In genomic region chr19:45485301-45486077, GRCh38 we compare ENCODE assay signal across 8 cellular contexts. TPM values are rescaled to one million over a fixed set of nuclear protein-coding genes. Genes with fewer than 3 reads are reported as not detected.
DNase-seq lines count a peak whose midpoint lies in the region; ATAC-seq and TF ChIP-seq lines count a peak whose summit lies in the region.

No MANE protein-coding gene starts in this region.

- H3K27ac Mint-ChIP-seq in endothelial cell (ENCODE audit: unreplicated experiment), result peak overlapping the region; percentile 77

- H3K9me3 Mint-ChIP-seq in endothelial cell (ENCODE audit: unreplicated experiment), result no peaks in the 10 kb centered on the region

- DNase-seq in D341Med (ENCODE audit: low spot score) (peak; percentile 93), NOMO-1 treated with dmso at 0.1 percent for 144 hours (lab: John Stamatoyannopoulos, UW; ENCODE audit: unreplicated experiment) (peak; percentile 84), endothelial cell (ENCODE audit: low spot score) (peak; percentile 99), middle frontal gyrus (ENCODE audit: extremely low spot score, low spot score) (peak; percentile 95)
- DNase-seq in activated CD8-positive, alpha-beta memory T cell treated with anti-CD3 and anti-CD28 coated beads, Interleukin-2, amount 50 U/mL, for 24 hours (ENCODE audit: extremely low read depth), result peak; percentile 95
- peak; percentile 90 to 96 for DNase-seq in stimulated activated CD8-positive, alpha-beta memory T cell treated with anti-CD3 and anti-CD28 coated beads, Interleukin-2, amount 100 ng/mL, for 1 hour (ENCODE audit: low read depth in 2 of 2)

- peaks cover 3% of the 10 kb centered on the region for H3K4me1 Mint-ChIP-seq in endothelial cell (ENCODE audit: unreplicated experiment)

- 0 out of 2 replicates have a peak, but pooled peaks cover 9% of the 10 kb centered on the region for H3K36me3 ChIP-seq in HUES48 (ENCODE audit: control insufficient read depth, insufficient read depth, low read length)

- H3K4me3 ChIP-seq in HUES48 (ENCODE audit: low read depth, low read length), result peak overlapping the region; percentile 62

- H3K27me3 Mint-ChIP-seq in endothelial cell (ENCODE audit: unreplicated experiment), result peaks cover 10% of the 10 kb centered on the region

- peak overlapping the region; percentile 83 for H3K27ac ChIP-seq in HUES48 (ENCODE audit: low read depth, low read length)

- H3K9ac ChIP-seq in HUES48 (ENCODE audit: low read depth, low read length), result no peak overlapping the region

- no peaks in the 10 kb centered on the region for H3K36me3 Mint-ChIP-seq in endothelial cell (ENCODE audit: low read depth, unreplicated experiment)

- TF ChIP-seq CTCF in endothelial cell (IDR thresholded peaks at IDR 0.05; ENCODE audit: unreplicated experiment), result peak; percentile 92

- peaks cover 3% of the 10 kb centered on the region for H3K4me1 ChIP-seq in HUES48 (ENCODE audit: control insufficient read depth, insufficient read depth, low read length)

- no peaks in the 10 kb centered on the region for H3K9me3 ChIP-seq in HUES48 (ENCODE audit: control insufficient read depth, insufficient read depth, low read length)

- H3K4me3 Mint-ChIP-seq in endothelial cell (ENCODE audit: unreplicated experiment), result peak overlapping the region; percentile 92

- no peaks in the 10 kb centered on the region for H3K27me3 ChIP-seq in HUES48 (ENCODE audit: control insufficient read depth, insufficient read depth, low read length)

- ATAC-seq in GM21390 (IDR thresholded peaks at IDR 0.05; ENCODE audit: unreplicated experiment), result peak; percentile 96

RNA-seq across cellular contexts. Expression of gene RTN2, which starts 11.4 kb away (rescaled TPM):
- 25.3 TPM for total RNA-seq in endothelial cell (ENCODE audit: unreplicated experiment)

RNA-seq across cellular contexts. Expression of gene PPM1N, which starts 12.8 kb away (rescaled TPM):
- 0.33 TPM for total RNA-seq in endothelial cell (ENCODE audit: unreplicated experiment)

RNA-seq across cellular contexts. Expression of gene FOSB, which starts 17.7 kb away (rescaled TPM):
- total RNA-seq in endothelial cell (ENCODE audit: unreplicated experiment), result 64.2 TPM

RNA-seq across cellular contexts. Expression of gene VASP, which starts 21.8 kb away (rescaled TPM):
- 246 TPM for total RNA-seq in endothelial cell (ENCODE audit: unreplicated experiment)

Comparison
In these comparisons a context has a peak if more than half of its experiments do, and no peak if none do; other contexts are left out.
1. Peak in every context shown above with its lines: DNase-seq, ATAC-seq, H3K4me3 ChIP-seq and H3K27ac ChIP-seq.